25 cellular contexts compared by ENCODE assay signal in the genomic region with DNA sequence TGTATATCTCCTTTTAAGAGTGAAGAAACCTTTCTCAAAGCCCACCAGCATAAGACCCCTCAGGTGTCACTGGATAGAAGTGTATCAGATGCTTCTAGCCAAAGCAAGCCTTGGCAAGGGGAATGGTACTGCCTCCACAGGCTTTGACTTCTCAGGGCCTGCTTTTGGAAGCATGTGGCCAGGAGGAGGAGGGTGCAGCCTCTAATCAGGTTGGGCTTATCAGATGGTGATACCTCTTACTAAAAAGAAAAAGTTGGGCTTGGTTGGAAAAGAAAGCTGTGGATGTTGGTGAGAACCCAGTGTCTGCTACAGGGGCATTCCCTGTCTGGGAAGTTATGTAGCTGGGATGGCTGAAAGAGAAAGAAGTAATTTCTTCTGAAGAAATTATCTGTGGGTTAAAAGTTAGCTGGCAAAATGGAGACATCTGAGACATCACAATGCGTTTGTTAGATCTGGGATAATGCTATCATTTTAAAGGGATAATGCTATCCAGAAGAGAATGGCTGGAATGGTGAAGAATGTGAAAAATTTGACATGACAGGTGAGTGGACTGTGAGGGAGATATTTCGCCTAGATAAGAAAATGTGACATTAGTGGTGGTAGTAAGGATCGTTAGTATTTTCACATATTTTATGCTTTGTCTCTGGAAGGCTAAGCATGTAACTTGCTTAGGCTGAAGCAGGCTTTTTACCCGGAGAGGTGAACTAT. TPM values are rescaled to one million over a fixed set of nuclear protein-coding genes. Genes with fewer than 3 reads are reported as not detected.
DNase-seq lines count a peak whose midpoint lies in the region; ATAC-seq and TF ChIP-seq lines count a peak whose summit lies in the region.
"Had no signal": no experiment of that assay in that cellular context is flagged by ENCODE, and none has a peak within 500 bp of the region (broad histone marks: within the 10 kb centered on the region; RNA-seq: fewer than 3 reads in every experiment).

No MANE protein-coding gene starts in this region.

- no peak overlapping the region for H2AFZ ChIP-seq in SU-DHL-6 (ENCODE audit: low read depth, low read length, severe bottlenecking)

- CTCF ChIA-PET in HEK293 (lab: Yijun Ruan, JAX): interaction anchor here (1.1 to 1.4 kb wide), 2 partner anchors 10 to 55 kb away, joined by 4 to 5 read pairs; no protein-coding TSS in a partner anchor

- H3K4me2 ChIP-seq in SU-DHL-6 (ENCODE audit: low read depth, low read length, poor library complexity, severe bottlenecking): peak overlapping the region; percentile 39

- H3K4me1 Mint-ChIP-seq in CD14-positive monocyte: peaks cover 73% of the 10 kb centered on the region
- peaks cover 7% of the 10 kb centered on the region for H3K4me1 Mint-ChIP-seq in stimulated activated effector memory CD8-positive, alpha-beta T cell treated with anti-CD3 and anti-CD28 coated beads, Interleukin-12 subunit alpha, Interleukin-12 subunit beta, amount 100 ng/mL, for 72 hours

- no peaks in the 10 kb centered on the region for H3K9me2 ChIP-seq in SU-DHL-6 (replicated peaks; ENCODE audit: insufficient read depth, low read length)

- ATAC-seq in left lung: peak; percentile 34
- no peak for ATAC-seq in stimulated activated effector memory CD8-positive, alpha-beta T cell treated with anti-CD3 and anti-CD28 coated beads, Interleukin-12 subunit alpha, Interleukin-12 subunit beta, amount 100 ng/mL, for 72 hours
- ATAC-seq: activated CD4-positive, alpha-beta T cell treated with anti-CD3 and anti-CD28 coated beads for 36 hours; activated T-cell treated with anti-CD3 and anti-CD28 coated beads, Interleukin-2, amount 50 U/mL, for 4 hours; gastroesophageal sphincter; PC-3 had no signal

- H3F3A ChIP-seq in SU-DHL-6 (ENCODE audit: insufficient read depth): peaks cover 6% of the 10 kb centered on the region; the same call in 1 of the 2 replicates

- no peaks in the 10 kb centered on the region for H3K36me3 ChIP-seq in HEK293 (ENCODE audit: control insufficient read depth in 2 of 2, insufficient read depth in 1 of 2, low read length in 2 of 2)
- H3K36me3 ChIP-seq in SU-DHL-6 (ENCODE audit: low read length): no peaks in the 10 kb centered on the region; the same call in 1 of the 2 replicates
- no peaks in the 10 kb centered on the region for H3K36me3 ChIP-seq in left lung
- H3K36me3 ChIP-seq: colonic mucosa, gastroesophageal sphincter, uterus had no signal

- H3K79me2 ChIP-seq in SU-DHL-6 (ENCODE audit: insufficient read depth, low read length): peaks cover 100% of the 10 kb centered on the region

- H3K4me3 ChIP-seq in HEK293 (ENCODE audit: low read depth, low read length) (no peak overlapping the region), SU-DHL-6 (ENCODE audit: insufficient read depth, low read length, poor library complexity, severe bottlenecking) (no peak overlapping the region), left lung (no peak overlapping the region)
- H3K4me3 ChIP-seq: colonic mucosa, gastroesophageal sphincter, uterus had no signal

- H3K27ac Mint-ChIP-seq in CD14-positive monocyte: peak overlapping the region; percentile 8 to 79 (median 71)
- no peak overlapping the region for H3K27ac Mint-ChIP-seq in stimulated activated effector memory CD8-positive, alpha-beta T cell treated with anti-CD3 and anti-CD28 coated beads, Interleukin-12 subunit alpha, Interleukin-12 subunit beta, amount 100 ng/mL, for 72 hours
- H3K27ac Mint-ChIP-seq: activated CD4-positive, alpha-beta T cell treated with anti-CD3 and anti-CD28 coated beads for 36 hours had no signal

- no peaks in the 10 kb centered on the region for H3K27me3 ChIP-seq in SU-DHL-6 (ENCODE audit: low read length)
- H3K27me3 ChIP-seq in left lung: no peaks in the 10 kb centered on the region
- H3K27me3 ChIP-seq: colonic mucosa, gastroesophageal sphincter, uterus had no signal

- no peak for TF ChIP-seq CTCF in CD14-positive monocyte (IDR thresholded peaks at IDR 0.05)
- no peak for TF ChIP-seq CTCF in HEK293 (tag by site-specific recombination; IDR thresholded peaks at IDR 0.05)
- no peak for TF ChIP-seq CTCF in SU-DHL-6 (IDR thresholded peaks at IDR 0.05; ENCODE audit: insufficient read depth, low read length, poor library complexity, severe bottlenecking)
- no peak for TF ChIP-seq CTCF in left lung (IDR thresholded peaks at IDR 0.05)

- H3K9me3 Mint-ChIP-seq in CD14-positive monocyte: no peaks in the 10 kb centered on the region
- no peaks in the 10 kb centered on the region for H3K9me3 Mint-ChIP-seq in stimulated activated effector memory CD8-positive, alpha-beta T cell treated with anti-CD3 and anti-CD28 coated beads, Interleukin-12 subunit alpha, Interleukin-12 subunit beta, amount 100 ng/mL, for 72 hours
- H3K9me3 Mint-ChIP-seq: activated T-cell treated with anti-CD3 and anti-CD28 coated beads, Interleukin-2, amount 50 U/mL, for 4 hours had no signal

- H3K9me3 ChIP-seq in HEK293 (ENCODE audit: control insufficient read depth, insufficient read depth, low read depth, low read length): no peaks in the 10 kb centered on the region
- H3K9me3 ChIP-seq in SU-DHL-6 (ENCODE audit: insufficient read depth, low read length): no peaks in the 10 kb centered on the region
- H3K9me3 ChIP-seq in left lung: no peaks in the 10 kb centered on the region
- H3K9me3 ChIP-seq: colonic mucosa, gastroesophageal sphincter, uterus had no signal

- DNase-seq in CD14-positive monocyte (ENCODE audit: low spot score) (no peak), left lung (no peak), AG20443 (ENCODE audit: low spot score) (no peak), AG08396 (ENCODE audit: low spot score) (no peak), SIG-M5 (lab: John Stamatoyannopoulos, UW) (no peak)
- no peak for DNase-seq in stimulated activated effector memory CD8-positive, alpha-beta T cell treated with anti-CD3 and anti-CD28 coated beads, Interleukin-12 subunit alpha, Interleukin-12 subunit beta, amount 100 ng/mL, for 72 hours (ENCODE audit: low spot score in 2 of 2)
- DNase-seq: activated CD4-positive, alpha-beta T cell treated with anti-CD3 and anti-CD28 coated beads for 36 hours; activated naive CD4-positive, alpha-beta T cell; activated T-cell treated with anti-CD3 and anti-CD28 coated beads, Interleukin-2, amount 50 U/mL, for 4 hours; amygdala; colonic mucosa; COR-L47; Karpas-422; NCI-H1048; NCI-H2081; NCI-H446; PC-3; SHP77; small intestine; stimulated activated CD4-positive, alpha-beta T cell treated with anti-CD3 and anti-CD28 coated beads, Interleukin-2, amount 100 ng/mL, for 24 hours; substantia nigra; uterus had no signal

- no peaks in the 10 kb centered on the region for H3K27me3 Mint-ChIP-seq in CD14-positive monocyte (ENCODE audit: low read depth in 3 of 3)
- H3K27me3 Mint-ChIP-seq: activated CD4-positive, alpha-beta T cell treated with anti-CD3 and anti-CD28 coated beads for 36 hours had no signal

- H3K27ac ChIP-seq in HEK293 (ENCODE audit: extremely low read depth, low read depth, low read length): no peak overlapping the region
- H3K27ac ChIP-seq in SU-DHL-6 (ENCODE audit: low read depth, low read length): peak overlapping the region; percentile 19; the same call in 1 of the 2 replicates
- peak overlapping the region; percentile 6 to 45 for H3K27ac ChIP-seq in left lung
- H3K27ac ChIP-seq: colonic mucosa, gastroesophageal sphincter, uterus had no signal

- peak overlapping the region in 1 of 2 donors; percentile 43 for H3K4me3 Mint-ChIP-seq in CD14-positive monocyte
- no peak overlapping the region for H3K4me3 Mint-ChIP-seq in stimulated activated effector memory CD8-positive, alpha-beta T cell treated with anti-CD3 and anti-CD28 coated beads, Interleukin-12 subunit alpha, Interleukin-12 subunit beta, amount 100 ng/mL, for 72 hours
- H3K4me3 Mint-ChIP-seq: activated CD4-positive, alpha-beta T cell treated with anti-CD3 and anti-CD28 coated beads for 36 hours; activated T-cell treated with anti-CD3 and anti-CD28 coated beads, Interleukin-2, amount 50 U/mL, for 4 hours had no signal

- peaks cover 18% of the 10 kb centered on the region; the same call in 1 of the 2 replicates for H4K20me1 ChIP-seq in SU-DHL-6 (ENCODE audit: low read depth, low read length)

- intact Hi-C loops in CD14-positive monocyte (cut with micrococcal nuclease): no loop called here
- intact Hi-C loops in left lung (cut with DNase I): loop anchor here in 1 of 2 donors (10.0 kb wide), 1 partner anchor 72 kb away; a partner anchor contains a TSS

- H3K4me1 ChIP-seq in HEK293 (ENCODE audit: control insufficient read depth, insufficient read depth, low read length) (0 out of 2 replicates have a peak, but pooled peaks cover 2% of the 10 kb centered on the region), left lung (peaks cover 6 to 64% of the 10 kb centered on the region in 2 donors)
- H3K4me1 ChIP-seq: colonic mucosa, uterus had no signal

- H3K36me3 Mint-ChIP-seq in CD14-positive monocyte: peaks cover 20 to 44% of the 10 kb centered on the region in 2 donors
- no peaks in the 10 kb centered on the region for H3K36me3 Mint-ChIP-seq in stimulated activated effector memory CD8-positive, alpha-beta T cell treated with anti-CD3 and anti-CD28 coated beads, Interleukin-12 subunit alpha, Interleukin-12 subunit beta, amount 100 ng/mL, for 72 hours

- no peak overlapping the region for H3K9ac ChIP-seq in SU-DHL-6 (ENCODE audit: low read length)

- POLR2A ChIA-PET in HEK293 (lab: Yijun Ruan, JAX): no interaction called here

TF ChIP-seq in HEK293, 187 proteins besides CTCF, POLR2A, EP300 and RAD21 (continues in another document):
- TF ChIP-seq ZNF776 (tag by site-specific recombination; IDR thresholded peaks at IDR 0.05; ENCODE audit: borderline replicate concordance): no peak
- TF ChIP-seq, protein P1, sequence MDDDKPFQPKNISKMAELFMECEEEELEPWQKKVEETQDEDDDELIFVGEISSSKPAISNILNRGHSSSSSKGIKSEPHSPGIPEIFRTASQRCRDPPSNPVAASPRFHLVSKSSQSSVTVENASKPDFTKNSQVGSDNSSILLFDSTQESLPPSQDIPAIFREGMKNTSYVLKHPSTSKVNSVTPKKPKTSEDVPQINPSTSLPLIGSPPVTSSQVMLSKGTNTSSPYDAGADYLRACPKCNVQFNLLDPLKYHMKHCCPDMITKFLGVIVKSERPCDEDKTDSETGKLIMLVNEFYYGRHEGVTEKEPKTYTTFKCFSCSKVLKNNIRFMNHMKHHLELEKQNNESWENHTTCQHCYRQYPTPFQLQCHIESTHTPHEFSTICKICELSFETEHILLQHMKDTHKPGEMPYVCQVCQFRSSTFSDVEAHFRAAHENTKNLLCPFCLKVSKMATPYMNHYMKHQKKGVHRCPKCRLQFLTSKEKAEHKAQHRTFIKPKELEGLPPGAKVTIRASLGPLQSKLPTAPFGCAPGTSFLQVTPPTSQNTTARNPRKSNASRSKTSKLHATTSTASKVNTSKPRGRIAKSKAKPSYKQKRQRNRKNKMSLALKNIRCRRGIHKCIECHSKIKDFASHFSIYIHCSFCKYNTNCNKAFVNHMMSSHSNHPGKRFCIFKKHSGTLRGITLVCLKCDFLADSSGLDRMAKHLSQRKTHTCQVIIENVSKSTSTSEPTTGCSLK (tag by site-specific recombination; IDR thresholded peaks at IDR 0.05): no peak

RNA-seq across cellular contexts. Expression of a gene that starts 7.2 kb away (rescaled TPM):
- 100 to 1,000 TPM; 486 to 591 TPM for polyA plus RNA-seq in CD14-positive monocyte
- total RNA-seq in left lung: 100 to 1,000 TPM; 428 to 646 TPM
